20 cellular contexts compared by ENCODE assay signal in genomic region chr15:62275818-62276217, GRCh38.
DNase-seq lines count a peak whose midpoint lies in the region; ATAC-seq, FAIRE-seq and TF ChIP-seq lines count a peak whose summit lies in the region.
"Had no signal": no experiment of that assay in that cellular context is flagged by ENCODE, and none has a peak within 500 bp of the region (broad histone marks: within the 10 kb centered on the region; RNA-seq: fewer than 3 reads in every experiment).

No MANE protein-coding gene starts in this region.

- TF ChIP-seq CTCF in A549 (IDR thresholded peaks at IDR 0.05) = no peak
- no peak for TF ChIP-seq CTCF in epithelial cell of proximal tubule (conservative IDR thresholded peaks at IDR 0.05; ENCODE audit: low read depth, low read length)

- TF ChIP-seq POLR2A in A549 (IDR thresholded peaks at IDR 0.05; ENCODE audit: low read length) = no peak

- no peak for TF ChIP-seq RAD21 in A549 (conservative IDR thresholded peaks at IDR 0.05 in 1 of 2, IDR thresholded peaks at IDR 0.05 in 1 of 2)

- H3K27me3 ChIP-seq in GM23248 (replicated peaks; ENCODE audit: insufficient read depth) = peaks cover 27% of the 10 kb centered on the region

- POLR2A ChIA-PET in A549 (lab: Yijun Ruan, JAX) = no interaction called here

- TF ChIP-seq EP300 in A549 (IDR thresholded peaks at IDR 0.05) = no peak

- H3K79me2 ChIP-seq in GM23248 (ENCODE audit: insufficient read depth) = no peaks in the 10 kb centered on the region

- H4K20me1 ChIP-seq in GM23248 (ENCODE audit: insufficient read depth) = no peaks in the 10 kb centered on the region

- H3K9me3 ChIP-seq in A549 = no peaks in the 10 kb centered on the region
- H3K9me3 ChIP-seq in GM23248 (ENCODE audit: low read depth) = no peaks in the 10 kb centered on the region

- H3F3A ChIP-seq in GM23248 (ENCODE audit: insufficient read depth) = no peaks in the 10 kb centered on the region

- H3K4me2 ChIP-seq in A549 (no peak overlapping the region), GM23248 (ENCODE audit: unreplicated experiment) (no peak overlapping the region)

- no peak overlapping the region for H3K9ac ChIP-seq in GM23248

- FAIRE-seq in A549 (lab: Jason Lieb, UNC) = no peak
- FAIRE-seq: HTR-8/SVneo had no signal

- CTCF ChIA-PET in A549 (lab: Yijun Ruan, JAX) = interaction anchor here (0.8 kb wide), 1 partner anchor 8 kb away, joined by 3 read pairs; no protein-coding TSS in a partner anchor

- 17% methylated on average over 7 of the region's 7 CpGs for WGBS in A549 (ENCODE audit: missing lambda C conversion rate)
- WGBS in GM23248 (ENCODE audit: low coverage in 1 of 2, low lambda C conversion rate in 2 of 2, missing lambda C conversion rate in 2 of 2), 2 experiments = 55 to 59% methylated on average over 7 of the region's 7 CpGs

- in situ Hi-C loops in GM23248 (cut with MboI) = no loop called here

- DNase-seq in A549 (ENCODE audit: low read depth in 1 of 2, low spot score in 1 of 2) = peak in 1 of 2 experiments; percentile 42
- DNase-seq in RKO (ENCODE audit: low spot score) = peak; percentile 13
- DNase-seq in epithelial cell of proximal tubule (ENCODE audit: low read depth) = peak; percentile 22
- DNase-seq in mucosa of gallbladder (ENCODE audit: low spot score) = peak; percentile 82
- DNase-seq in foreskin melanocyte = no peak
- no peak for DNase-seq in GM23248
- no peak for DNase-seq in UCSD-AML1 (lab: John Stamatoyannopoulos, UW; ENCODE audit: unreplicated experiment)
- DNase-seq: CD4-positive, alpha-beta memory T cell; GF-D8; H9; IMR-90; MG63; NCI-H1105; NCI-H2081; NCI-H510A; NCI-H748 treated with DMSO at 0.1 percent for 48 hours; NK-92 treated with Interleukin-12 subunit alpha and Interleukin-12 subunit beta, amount 100 ng/mL, for 24 hours; RPMI8226 had no signal

- H3K27ac ChIP-seq in A549 = no peak overlapping the region
- no peak overlapping the region for H3K27ac ChIP-seq in GM23248
- H3K27ac ChIP-seq: HL-60 had no signal

- H3K4me3 ChIP-seq in A549 = no peak overlapping the region
- H3K4me3 ChIP-seq in epithelial cell of proximal tubule (ENCODE audit: low read depth, low read length) = no peak overlapping the region
- no peak overlapping the region for H3K4me3 ChIP-seq in GM23248
- H3K4me3 ChIP-seq: MG63 had no signal

- H3K9me2 ChIP-seq in GM23248 (ENCODE audit: insufficient read depth) = 0 out of 2 replicates have a peak, but pooled peaks cover 3% of the 10 kb centered on the region

- H3K36me3 ChIP-seq in GM23248 (ENCODE audit: low read depth) = no peaks in the 10 kb centered on the region
- H3K36me3 ChIP-seq: MG63 had no signal

- no peaks in the 10 kb centered on the region for H3K4me1 ChIP-seq in A549
- no peaks in the 10 kb centered on the region for H3K4me1 ChIP-seq in GM23248 (ENCODE audit: insufficient read depth)

- no peak overlapping the region for H2AFZ ChIP-seq in GM23248

- ATAC-seq in A549 = peak in 1 of 2 experiments; percentile 37; a peak in 1 of 6 replicates

TF ChIP-seq in A549, 52 proteins besides CTCF, POLR2A, EP300 and RAD21:
- no peak for TF ChIP-seq MAX (IDR thresholded peaks at IDR 0.05)
- no peak for TF ChIP-seq ZSCAN20 (CRISPR knock-in tag; IDR thresholded peaks at IDR 0.05)
- TF ChIP-seq ESRRA (IDR thresholded peaks at IDR 0.05; ENCODE audit: borderline replicate concordance, low read length) = no peak
- no peak for TF ChIP-seq CHD2 (IDR thresholded peaks at IDR 0.05; ENCODE audit: low read length, partially characterized antibody)
- no peak for TF ChIP-seq CBX8 (IDR thresholded peaks at IDR 0.05)
- TF ChIP-seq HOXA7 (CRISPR knock-in tag; IDR thresholded peaks at IDR 0.05) = no peak
- no peak for TF ChIP-seq REST (IDR thresholded peaks at IDR 0.05)
- no peak for TF ChIP-seq FOSL2 (IDR thresholded peaks at IDR 0.05)
- TF ChIP-seq FOSL2 (CRISPR knock-in tag; IDR thresholded peaks at IDR 0.05) = peak; percentile 54; the same call in 1 of the 2 replicates
TF ChIP-seq in A549: peak in this region for 1.

Comparison
In these comparisons a context has a peak if more than half of its experiments do, and no peak if none do; other contexts are left out.
1. DNase-seq: peak in RKO (single experiment), epithelial cell of proximal tubule (single experiment) and mucosa of gallbladder (single experiment); none in foreskin melanocyte (single experiment), GM23248 (single experiment) and UCSD-AML1 (single experiment).